Comparison of ENCODE assay signal across 28 cellular contexts in the genomic region with DNA sequence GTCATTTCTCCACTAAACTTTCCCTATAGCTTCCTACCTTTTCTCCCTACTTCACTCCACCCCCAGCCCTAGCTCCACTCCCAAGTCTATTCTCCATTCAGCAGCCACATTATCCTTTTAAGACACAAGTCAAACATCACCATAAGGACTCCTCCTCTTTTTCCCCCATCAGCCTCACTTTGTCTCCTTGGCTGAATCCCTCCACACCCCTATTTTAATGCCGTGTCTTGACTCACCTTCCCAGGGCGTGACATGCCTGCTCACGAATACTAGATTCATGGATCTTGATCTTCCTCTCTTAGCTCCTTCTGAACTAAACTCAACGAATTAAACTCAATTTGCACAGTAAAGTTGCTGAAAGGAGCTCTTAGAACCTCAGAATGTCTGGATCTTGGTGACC.
"Had no signal": no experiment of that assay in that cellular context is flagged by ENCODE, and none has a peak within 500 bp of the region (broad histone marks: within the 10 kb centered on the region; RNA-seq: fewer than 3 reads in every experiment).

No MANE protein-coding gene starts in this region.

- H3K27ac Mint-ChIP-seq: activated naive CD8-positive, alpha-beta T cell treated with anti-CD3 and anti-CD28 coated beads, Interleukin-2, amount 50 U/mL, for 24 hours; dendritic cell treated with granulocyte-macrophage colony-stimulating factor and Interleukin-4, amounts not matched to agents 40 ng/mL and 50 ng/mL, for 4 days; endodermal cell; stimulated activated naive B cell treated with anti-CD40 and anti-IgM and Interleukin-4, amounts not matched to agents 10 μg/mL and 1 μg/mL and 100 μg/mL, for 72 hours had no signal

- H3K9ac ChIP-seq: parathyroid adenoma had no signal

- H3K9me3 Mint-ChIP-seq: activated naive CD8-positive, alpha-beta T cell treated with anti-CD3 and anti-CD28 coated beads, Interleukin-2, amount 50 U/mL, for 24 hours; central memory CD8-positive, alpha-beta T cell; dendritic cell treated with granulocyte-macrophage colony-stimulating factor and Interleukin-4, amounts not matched to agents 40 ng/mL and 50 ng/mL, for 4 days; endodermal cell had no signal

- FAIRE-seq: TTC549 had no signal

- H3K27me3 Mint-ChIP-seq: central memory CD8-positive, alpha-beta T cell had no signal

- H3K4me3 Mint-ChIP-seq: activated naive CD4-positive, alpha-beta T cell treated with anti-CD3 and anti-CD28 coated beads, Interleukin-2, amount 10 ng/mL, durations not matched to agents 7 days and 5 days; activated naive CD8-positive, alpha-beta T cell treated with anti-CD3 and anti-CD28 coated beads, Interleukin-2, amount 50 U/mL, for 24 hours; central memory CD8-positive, alpha-beta T cell; dendritic cell treated with granulocyte-macrophage colony-stimulating factor and Interleukin-4, amounts not matched to agents 40 ng/mL and 50 ng/mL, for 4 days; endodermal cell; stimulated activated naive B cell treated with anti-CD40 and anti-IgM and Interleukin-4, amounts not matched to agents 10 μg/mL and 1 μg/mL and 100 μg/mL, for 72 hours had no signal

- H3K27me3 ChIP-seq: breast epithelium, heart right ventricle, right atrium auricular region, stomach, thyroid gland had no signal

- H3K4me1 ChIP-seq: breast epithelium, heart right ventricle, left ventricle myocardium inferior, parathyroid adenoma, right atrium auricular region had no signal

- H3K4me3 ChIP-seq: breast epithelium, heart right ventricle, left ventricle myocardium inferior, lung, right atrium auricular region, smooth muscle cell, stomach, thyroid gland had no signal

- H3K4me1 Mint-ChIP-seq: activated naive CD8-positive, alpha-beta T cell treated with anti-CD3 and anti-CD28 coated beads, Interleukin-2, amount 50 U/mL, for 24 hours; central memory CD8-positive, alpha-beta T cell had no signal

- H3K9me3 ChIP-seq: breast epithelium, heart right ventricle, right atrium auricular region, stomach, thyroid gland had no signal

- H3K36me3 ChIP-seq: breast epithelium, heart right ventricle, left ventricle myocardium inferior, right atrium auricular region, stomach, thyroid gland had no signal

- DNase-seq: activated CD4-positive, alpha-beta T cell treated with anti-CD3 and anti-CD28 coated beads for 4 hours; activated CD4-positive, alpha-beta T cell treated with anti-CD3 and anti-CD28 coated beads, Interleukin-2, amount 50 U/mL, for 48 hours; activated CD8-positive, alpha-beta memory T cell treated with anti-CD3 and anti-CD28 coated beads for 24 hours; activated gamma-delta T cell; activated naive CD4-positive, alpha-beta T cell treated with anti-CD3 and anti-CD28 coated beads, Interleukin-2, amount 10 ng/mL, durations not matched to agents 7 days and 5 days; activated naive CD8-positive, alpha-beta T cell treated with anti-CD3 and anti-CD28 coated beads, Interleukin-2, amount 50 U/mL, for 24 hours; amygdala; endodermal cell; foreskin fibroblast; heart right ventricle; left ventricle myocardium inferior; mesendoderm; stimulated activated CD4-positive, alpha-beta T cell treated with anti-CD3 and anti-CD28 coated beads, Interleukin-1b, Interleukin-23, amount 100 ng/mL, for 48 hours; stimulated activated CD4-positive, alpha-beta T cell treated with anti-CD3 and anti-CD28 coated beads, Interleukin-4, amount 100 ng/mL, for 4 hours; stimulated activated naive B cell treated with anti-CD40 and anti-IgM and Interleukin-4, amounts not matched to agents 10 μg/mL and 1 μg/mL and 100 μg/mL, for 72 hours; stomach; T-helper 1 cell; T-helper 9 cell; thyroid gland had no signal

- H3K36me3 Mint-ChIP-seq: stimulated activated naive B cell treated with anti-CD40 and anti-IgM and Interleukin-4, amounts not matched to agents 10 μg/mL and 1 μg/mL and 100 μg/mL, for 72 hours had no signal

- H3K27ac ChIP-seq: breast epithelium, heart right ventricle, left ventricle myocardium inferior, parathyroid adenoma, right atrium auricular region, stomach, thyroid gland, VCaP had no signal

- ATAC-seq: activated naive CD8-positive, alpha-beta T cell treated with anti-CD3 and anti-CD28 coated beads, Interleukin-2, amount 50 U/mL, for 24 hours; heart right ventricle; stimulated activated naive B cell treated with anti-CD40 and anti-IgM and Interleukin-4, amounts not matched to agents 10 μg/mL and 1 μg/mL and 100 μg/mL, for 72 hours had no signal
